In genomic region chr17:77734371-77735050, GRCh38 we compare ENCODE assay signal across 8 cellular contexts.
A peak's percentile ranks its signal among the peaks of the same experiment; 100 is the strongest.
DNase-seq lines count a peak whose midpoint lies in the region; ATAC-seq and TF ChIP-seq lines count a peak whose summit lies in the region.

No MANE protein-coding gene starts in this region.

- no peak for TF ChIP-seq POLR2A in thyroid gland (IDR thresholded peaks at IDR 0.05)

- DNase-seq in H4 (ENCODE audit: low spot score) (peak; percentile 83), NCI-H226 (peak; percentile 59), cardiac fibroblast (ENCODE audit: low read depth in 2 of 2) (peak; percentile 34 to 88), thyroid gland (peak; percentile 88 to 89), T-helper 9 cell (no peak)
- DNase-seq in activated CD4-positive, alpha-beta T cell treated with anti-CD3 and anti-CD28 coated beads for 4 hours = no peak

- WGBS in thyroid gland, 2 donors = 5 to 30% methylated on average over 10 to 13 of the region's 18 CpGs

- H3K36me3 ChIP-seq in thyroid gland = no peaks in the 10 kb centered on the region

- ATAC-seq in HG03175 (IDR thresholded peaks at IDR 0.05; ENCODE audit: unreplicated experiment) = no peak

- no peak for TF ChIP-seq CTCF in cardiac fibroblast (IDR thresholded peaks at IDR 0.05; ENCODE audit: low read depth, low read length)
- peak in 1 of 6 experiments; percentile 12 for TF ChIP-seq CTCF in thyroid gland (IDR thresholded peaks at IDR 0.05)

- no peak overlapping the region for H3K4me3 ChIP-seq in cardiac fibroblast (replicated peaks in 1 of 2; ENCODE audit: low read depth in 2 of 2, low read length in 2 of 2)
- H3K4me3 ChIP-seq in thyroid gland (replicated peaks in 1 of 3) = no peak overlapping the region

- H3K27me3 ChIP-seq in layer of hippocampus (ENCODE audit: control insufficient read depth, insufficient read depth, low read length) (no peaks in the 10 kb centered on the region), thyroid gland (no peaks in the 10 kb centered on the region)

- H3K27ac ChIP-seq in layer of hippocampus (ENCODE audit: low read depth, low read length) = peak overlapping the region; percentile 79
- H3K27ac ChIP-seq in thyroid gland = peak overlapping the region; percentile 73 to 89 (median 77)

- intact Hi-C loops in thyroid gland (cut with DNase I) = no loop called here

- no peaks in the 10 kb centered on the region for H3K9me3 ChIP-seq in thyroid gland

- peaks cover 27 to 40% of the 10 kb centered on the region in 2 donors for H3K4me1 ChIP-seq in thyroid gland

Comparison
In these comparisons a context has a peak if more than half of its experiments do, and no peak if none do; other contexts are left out.
1. DNase-seq: peak in H4 (single experiment), NCI-H226 (single experiment), cardiac fibroblast (2 of 2) and thyroid gland (2 of 2); none in activated CD4-positive, alpha-beta T cell treated with anti-CD3 and anti-CD28 coated beads for 4 hours (0 of 2) and T-helper 9 cell (single experiment).